In genomic region chr1:168285419-168285790, GRCh38 we compare ENCODE assay signal across 17 cellular contexts. TPM values are rescaled to one million over a fixed set of nuclear protein-coding genes. Genes with fewer than 3 reads are reported as not detected.
DNase-seq lines count a peak whose midpoint lies in the region; ATAC-seq and TF ChIP-seq lines count a peak whose summit lies in the region.
"Had no signal": no experiment of that assay in that cellular context is flagged by ENCODE, and none has a peak within 500 bp of the region (broad histone marks: within the 10 kb centered on the region; RNA-seq: fewer than 3 reads in every experiment).

No MANE protein-coding gene starts in this region.

- in situ Hi-C loops in astrocyte of the spinal cord (cut with HindIII; ENCODE audit: low sequenced_read_pairs): no loop called here

- H3K27me3 ChIP-seq in HUES64 (ENCODE audit: insufficient read depth, low read length) (no peaks in the 10 kb centered on the region), neural progenitor cell (no peaks in the 10 kb centered on the region)

- no peaks in the 10 kb centered on the region for H3K36me3 Mint-ChIP-seq in neural progenitor cell

- H3K36me3 ChIP-seq in HUES64 (ENCODE audit: insufficient read depth, low read length) (no peaks in the 10 kb centered on the region), neural progenitor cell (no peaks in the 10 kb centered on the region)

- DNase-seq in NCI-H2107 treated with DMSO at 0.1 percent for 48 hours (lab: John Stamatoyannopoulos, UW; ENCODE audit: unreplicated experiment): peak; percentile 59
- no peak for DNase-seq in NCI-H2107 (lab: John Stamatoyannopoulos, UW)
- peak; percentile 14 for DNase-seq in astrocyte of the spinal cord (ENCODE audit: low read depth, low spot score)
- peak; percentile 8 for DNase-seq in neural progenitor cell (ENCODE audit: low spot score)
- DNase-seq in stimulated activated CD4-positive, alpha-beta T cell treated with anti-CD3 and anti-CD28 coated beads, Interleukin-4, amount 100 ng/mL, for 24 hours: no peak
- no peak for DNase-seq in hippocampal formation (lab: John Stamatoyannopoulos, UW)
- DNase-seq: ACHN; CD8-positive, alpha-beta memory T cell; effector CD8-positive, alpha-beta T cell; stimulated activated CD4-positive, alpha-beta T cell treated with anti-CD3 and anti-CD28 coated beads, Interleukin-4, amount 100 ng/mL, for 4 hours had no signal

- H3K9me3 Mint-ChIP-seq in neural progenitor cell: no peaks in the 10 kb centered on the region
- H3K9me3 Mint-ChIP-seq: CD8-positive, alpha-beta memory T cell; IgD-negative memory B cell; memory B cell; neural crest cell had no signal

- H3K9me3 ChIP-seq in HUES64 (ENCODE audit: insufficient read depth, low read depth, low read length) (no peaks in the 10 kb centered on the region), neural progenitor cell (ENCODE audit: low read depth) (no peaks in the 10 kb centered on the region)

- TF ChIP-seq CTCF in astrocyte of the spinal cord (IDR thresholded peaks at IDR 0.05; ENCODE audit: low read depth, low read length): no peak
- no peak for TF ChIP-seq CTCF in neural progenitor cell (IDR thresholded peaks at IDR 0.05)

- H3K9ac ChIP-seq in HUES64 (ENCODE audit: low read depth, low read length) (no peak overlapping the region), neural progenitor cell (no peak overlapping the region)

- H3K4me1 ChIP-seq in HUES64 (ENCODE audit: insufficient read depth, low read length) (peaks cover 27% of the 10 kb centered on the region), neural progenitor cell (peaks cover 11% of the 10 kb centered on the region)

- peaks cover 5% of the 10 kb centered on the region for H3K4me1 Mint-ChIP-seq in neural progenitor cell
- H3K4me1 Mint-ChIP-seq: IgD-negative memory B cell had no signal

- H3K79me2 ChIP-seq in neural progenitor cell (ENCODE audit: low read depth): no peaks in the 10 kb centered on the region

- H3K27ac Mint-ChIP-seq in neural progenitor cell: no peak overlapping the region
- H3K27ac Mint-ChIP-seq: activated naive CD8-positive, alpha-beta T cell; memory B cell had no signal

- peaks cover 5% of the 10 kb centered on the region for H3F3A ChIP-seq in neural progenitor cell (ENCODE audit: low read depth)

- no peaks in the 10 kb centered on the region for H4K20me1 ChIP-seq in neural progenitor cell (ENCODE audit: low read depth)

- H2AFZ ChIP-seq in neural progenitor cell (replicated peaks): no peak overlapping the region

- peak overlapping the region; percentile 24; the same call in 1 of the 2 replicates for H3K27ac ChIP-seq in HUES64 (ENCODE audit: low read depth, low read length)
- H3K27ac ChIP-seq in neural progenitor cell: no peak overlapping the region

- H3K4me3 Mint-ChIP-seq in neural progenitor cell: no peak overlapping the region
- H3K4me3 Mint-ChIP-seq: activated naive CD8-positive, alpha-beta T cell; CD8-positive, alpha-beta memory T cell; IgD-negative memory B cell; memory B cell; neural crest cell had no signal

- H3K4me2 ChIP-seq in neural progenitor cell: peak overlapping the region; percentile 35

- no peak for ATAC-seq in HG02798 (IDR thresholded peaks at IDR 0.05; ENCODE audit: poor library complexity, unreplicated experiment)
- ATAC-seq: sciatic nerve had no signal

- no peaks in the 10 kb centered on the region for H3K27me3 Mint-ChIP-seq in neural progenitor cell (ENCODE audit: insufficient read depth, low read depth)
- H3K27me3 Mint-ChIP-seq: activated naive CD8-positive, alpha-beta T cell; CD8-positive, alpha-beta memory T cell; IgD-negative memory B cell; memory B cell had no signal

- no peak overlapping the region for H3K4me3 ChIP-seq in HUES64 (ENCODE audit: low read length)
- H3K4me3 ChIP-seq in astrocyte of the spinal cord (ENCODE audit: low read depth, low read length): no peak overlapping the region
- H3K4me3 ChIP-seq in neural progenitor cell: no peak overlapping the region

RNA-seq across cellular contexts. Expression of gene TBX19, which starts 4.7 kb away (rescaled TPM):
- polyA plus RNA-seq in HUES64 (2013, experiment 1 of 2): 0.45 TPM
- 0.82 TPM for polyA plus RNA-seq in HUES64 (2013, experiment 2 of 2)
- 1.3 and 3.1 TPM in 2 replicates for total RNA-seq in neural progenitor cell (ENCODE audit: low replicate concordance)

RNA-seq across cellular contexts. Expression of gene SFT2D2, which starts 59.6 kb away (rescaled TPM):
- 5.6 TPM for polyA plus RNA-seq in HUES64 (2013, experiment 1 of 2)
- 6.1 TPM for polyA plus RNA-seq in HUES64 (2013, experiment 2 of 2)
- total RNA-seq in neural progenitor cell (ENCODE audit: low replicate concordance): 25.0 and 30.5 TPM in 2 replicates

Comparison
In these comparisons a context has a peak if more than half of its experiments do, and no peak if none do; other contexts are left out.
1. DNase-seq: peak in NCI-H2107 treated with DMSO at 0.1 percent for 48 hours (single experiment), astrocyte of the spinal cord (single experiment) and neural progenitor cell (single experiment); none in NCI-H2107 (single experiment), stimulated activated CD4-positive, alpha-beta T cell treated with anti-CD3 and anti-CD28 coated beads, Interleukin-4, amount 100 ng/mL, for 24 hours (single experiment) and hippocampal formation (0 of 2).